Comparison of ENCODE assay signal across 24 cellular contexts in genomic region chr18:75086494-75087034, GRCh38.
DNase-seq lines count a peak whose midpoint lies in the region; ATAC-seq, FAIRE-seq and TF ChIP-seq lines count a peak whose summit lies in the region.
"Had no signal": no experiment of that assay in that cellular context is flagged by ENCODE, and none has a peak within 500 bp of the region (broad histone marks: within the 10 kb centered on the region; RNA-seq: fewer than 3 reads in every experiment).

No MANE protein-coding gene starts in this region.

- H3K27ac ChIP-seq in astrocyte (ENCODE audit: low read depth, low read length), result no peak overlapping the region
- H3K27ac ChIP-seq: KMS-11, PC-9 had no signal

- no peak overlapping the region for H3K4me3 Mint-ChIP-seq in astrocyte (ENCODE audit: unreplicated experiment)
- H3K4me3 Mint-ChIP-seq: CD8-positive, alpha-beta T cell had no signal

- H3K4me3 ChIP-seq in astrocyte (ENCODE audit: insufficient read depth, low read depth, low read length), result no peak overlapping the region
- H3K4me3 ChIP-seq: PC-9 had no signal

- peaks cover 12% of the 10 kb centered on the region for H3K27me3 Mint-ChIP-seq in astrocyte (ENCODE audit: low read depth, unreplicated experiment)

- H3K9ac ChIP-seq in astrocyte (ENCODE audit: low read length), result no peak overlapping the region
- H3K9ac ChIP-seq: KMS-11 had no signal

- no peaks in the 10 kb centered on the region for H3K4me1 Mint-ChIP-seq in astrocyte (ENCODE audit: low read depth, unreplicated experiment)

- no peak overlapping the region for H3K27ac Mint-ChIP-seq in astrocyte (ENCODE audit: unreplicated experiment)
- H3K27ac Mint-ChIP-seq: CD8-positive, alpha-beta T cell had no signal

- H3K36me3 ChIP-seq in astrocyte (ENCODE audit: insufficient read depth, low read length), result no peaks in the 10 kb centered on the region

- H3K9me3 ChIP-seq in astrocyte (ENCODE audit: insufficient read depth, low read depth, low read length), result peaks cover 8% of the 10 kb centered on the region

- no peak for ATAC-seq in HG02938 (IDR thresholded peaks at IDR 0.05; ENCODE audit: unreplicated experiment)
- ATAC-seq: CD8-positive, alpha-beta T cell; HCT116 had no signal

- peak; percentile 24 for DNase-seq in activated effector memory CD4-positive, alpha-beta T cell treated with anti-CD3 and anti-CD28 coated beads, Interleukin-2, amount 50 U/mL, for 16 hours
- no peak for DNase-seq in activated effector memory CD4-positive, alpha-beta T cell treated with Interleukin-2 at 50 U/mL for 16 hours
- DNase-seq in astrocyte (ENCODE audit: low read depth) (no peak), mesenteric fat pad (ENCODE audit: low spot score) (peak; percentile 37), COLO668 (lab: John Stamatoyannopoulos, UW; ENCODE audit: unreplicated experiment) (no peak)
- DNase-seq in activated CD4-positive, alpha-beta T cell treated with anti-CD3 and anti-CD28 coated beads for 1 hour, result no peak
- DNase-seq: 8988T, C1 segment of cervical spinal cord, Calu3, GOT3, NCI-H1092 treated with DMSO at 0.1 percent for 48 hours, NCI-H1436 treated with DMSO at 0.1 percent for 48 hours, NCI-H1930, NCI-H2227 treated with DMSO at 0.1 percent for 48 hours, NCI-H510A, NCI-H748 treated with DMSO at 0.1 percent for 48 hours, PC-9, SHP77 had no signal

- no peaks in the 10 kb centered on the region for H3K36me3 Mint-ChIP-seq in astrocyte (ENCODE audit: low read depth, unreplicated experiment)
- H3K36me3 Mint-ChIP-seq: CD8-positive, alpha-beta T cell had no signal

- H3K4me1 ChIP-seq in astrocyte (ENCODE audit: insufficient read depth, low read length), result no peaks in the 10 kb centered on the region

- FAIRE-seq in astrocyte (lab: Jason Lieb, UNC), result peak; percentile 62
- FAIRE-seq: G401.6, GM19239 had no signal

- H3K9me3 Mint-ChIP-seq in astrocyte (ENCODE audit: unreplicated experiment), result peaks cover 13% of the 10 kb centered on the region
- H3K9me3 Mint-ChIP-seq: CD8-positive, alpha-beta T cell had no signal

- no peaks in the 10 kb centered on the region for H3K79me2 ChIP-seq in astrocyte (ENCODE audit: insufficient read depth, low read length)

- TF ChIP-seq CTCF in astrocyte (IDR thresholded peaks at IDR 0.05; ENCODE audit: insufficient read depth, low read depth, low read length), result no peak

- no peaks in the 10 kb centered on the region for H3K27me3 ChIP-seq in astrocyte (ENCODE audit: insufficient read depth, low read length)

- H2AFZ ChIP-seq in astrocyte (ENCODE audit: low read depth, low read length), result no peak overlapping the region
- H2AFZ ChIP-seq: PC-9 had no signal

- no peaks in the 10 kb centered on the region for H4K20me1 ChIP-seq in astrocyte (ENCODE audit: insufficient read depth, low read length)

- no peak overlapping the region for H3K4me2 ChIP-seq in astrocyte (ENCODE audit: low read length)
- H3K4me2 ChIP-seq: KMS-11, PC-9 had no signal

Comparison
In these comparisons a context has a peak if more than half of its experiments do, and no peak if none do; other contexts are left out.
1. DNase-seq: peak in activated effector memory CD4-positive, alpha-beta T cell treated with anti-CD3 and anti-CD28 coated beads, Interleukin-2, amount 50 U/mL, for 16 hours (single experiment) and mesenteric fat pad (single experiment); none in activated effector memory CD4-positive, alpha-beta T cell treated with Interleukin-2 at 50 U/mL for 16 hours (single experiment), astrocyte (single experiment), activated CD4-positive, alpha-beta T cell treated with anti-CD3 and anti-CD28 coated beads for 1 hour (single experiment) and COLO668 (single experiment).